ENCODE assay signal across 1 cellular context in the genomic region with DNA sequence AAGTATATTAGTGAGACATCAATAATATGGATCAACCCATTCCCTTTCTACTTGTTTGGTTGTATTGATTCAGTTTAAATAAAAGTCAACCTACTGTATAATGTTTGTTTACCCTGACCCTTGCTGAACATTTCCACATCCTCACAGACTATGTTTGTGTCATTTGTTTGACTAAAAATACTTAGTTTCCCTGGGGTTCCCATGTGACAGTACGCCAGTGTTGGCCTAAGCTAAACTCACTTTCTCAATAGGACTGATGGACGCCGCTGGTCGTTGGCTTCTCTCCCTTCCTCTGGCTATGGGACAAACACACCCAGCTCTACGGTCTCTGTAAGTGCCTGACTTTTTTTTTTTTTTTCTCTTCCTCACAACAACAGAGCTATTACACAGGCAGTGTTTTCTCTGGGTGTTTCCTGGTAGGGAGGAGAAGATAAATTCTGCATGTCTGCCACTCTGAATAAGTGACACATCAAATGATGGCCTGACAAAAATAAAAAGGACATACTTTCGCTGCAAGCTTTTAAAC.
A peak's percentile ranks its signal among the peaks of the same experiment; 100 is the strongest.
TF ChIP-seq lines count a peak whose summit lies in the region.

No MANE protein-coding gene starts in this region.

TF ChIP-seq in HepG2, 621 proteins besides CTCF, POLR2A, EP300 and RAD21 (continued from another document and continues in another):
- TF ChIP-seq, protein P1, sequence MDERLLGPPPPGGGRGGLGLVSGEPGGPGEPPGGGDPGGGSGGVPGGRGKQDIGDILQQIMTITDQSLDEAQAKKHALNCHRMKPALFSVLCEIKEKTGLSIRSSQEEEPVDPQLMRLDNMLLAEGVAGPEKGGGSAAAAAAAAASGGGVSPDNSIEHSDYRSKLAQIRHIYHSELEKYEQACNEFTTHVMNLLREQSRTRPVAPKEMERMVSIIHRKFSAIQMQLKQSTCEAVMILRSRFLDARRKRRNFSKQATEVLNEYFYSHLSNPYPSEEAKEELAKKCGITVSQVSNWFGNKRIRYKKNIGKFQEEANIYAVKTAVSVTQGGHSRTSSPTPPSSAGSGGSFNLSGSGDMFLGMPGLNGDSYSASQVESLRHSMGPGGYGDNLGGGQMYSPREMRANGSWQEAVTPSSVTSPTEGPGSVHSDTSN (CRISPR knock-in tag; IDR thresholded peaks at IDR 0.05) = no peak
- TF ChIP-seq FOXK2 (IDR thresholded peaks at IDR 0.05) (0 out of 2 replicates have a peak, but pooled peaks have one; percentile 5), HMGXB4 (CRISPR knock-in tag; IDR thresholded peaks at IDR 0.05; ENCODE audit: borderline replicate concordance in 1 of 2, low read depth in 1 of 2) (no peak), DPF2 (CRISPR knock-in tag; IDR thresholded peaks at IDR 0.05; ENCODE audit: borderline replicate concordance, low read depth) (no peak), ZNF879 (CRISPR knock-in tag; IDR thresholded peaks at IDR 0.05) (no peak), MTF1 (CRISPR knock-in tag; IDR thresholded peaks at IDR 0.05) (no peak), MYC (CRISPR knock-in tag; IDR thresholded peaks at IDR 0.05; ENCODE audit: borderline replicate concordance) (no peak), ZNF3 (CRISPR knock-in tag; IDR thresholded peaks at IDR 0.05) (0 out of 2 replicates have a peak, but pooled peaks have one; percentile 45), JUND (CRISPR knock-in tag; IDR thresholded peaks at IDR 0.05) (no peak), ATF1 (CRISPR knock-in tag; IDR thresholded peaks at IDR 0.05) (0 out of 2 replicates have a peak, but pooled peaks have one; percentile 31), DZIP1 (CRISPR knock-in tag; IDR thresholded peaks at IDR 0.05) (no peak), HOMEZ (CRISPR knock-in tag; IDR thresholded peaks at IDR 0.05; ENCODE audit: low read depth) (peak; percentile 64; the same call in 1 of the 2 replicates), TGIF2 (CRISPR knock-in tag; IDR thresholded peaks at IDR 0.05) (no peak), ZNF883 (CRISPR knock-in tag; IDR thresholded peaks at IDR 0.05; ENCODE audit: not compliant biosample characterization) (no peak), ZNF431 (CRISPR knock-in tag; IDR thresholded peaks at IDR 0.05; ENCODE audit: borderline replicate concordance, low read depth) (no peak), PAXIP1 (CRISPR knock-in tag; conservative IDR thresholded peaks at IDR 0.05) (peak; percentile 84), ZFP1 (CRISPR knock-in tag; IDR thresholded peaks at IDR 0.05) (no peak), NFAT5 (CRISPR knock-in tag; IDR thresholded peaks at IDR 0.05) (no peak), NBN (conservative IDR thresholded peaks at IDR 0.05) (no peak), ATF7-NPFF (CRISPR knock-in tag; IDR thresholded peaks at IDR 0.05; ENCODE audit: low read depth) (no peak), THAP7 (CRISPR knock-in tag; IDR thresholded peaks at IDR 0.05) (no peak), MTF2 (CRISPR knock-in tag; IDR thresholded peaks at IDR 0.05; ENCODE audit: borderline replicate concordance) (no peak), ZNF781 (CRISPR knock-in tag; IDR thresholded peaks at IDR 0.05; ENCODE audit: borderline replicate concordance, not compliant biosample characterization) (no peak), SMAD1 (CRISPR knock-in tag; IDR thresholded peaks at IDR 0.05; ENCODE audit: borderline replicate concordance, low read depth) (no peak), ZNF784 (CRISPR knock-in tag; IDR thresholded peaks at IDR 0.05; ENCODE audit: borderline replicate concordance) (no peak), ZNF569 (CRISPR knock-in tag; IDR thresholded peaks at IDR 0.05; ENCODE audit: borderline replicate concordance) (no peak)
- TF ChIP-seq, protein P2, sequence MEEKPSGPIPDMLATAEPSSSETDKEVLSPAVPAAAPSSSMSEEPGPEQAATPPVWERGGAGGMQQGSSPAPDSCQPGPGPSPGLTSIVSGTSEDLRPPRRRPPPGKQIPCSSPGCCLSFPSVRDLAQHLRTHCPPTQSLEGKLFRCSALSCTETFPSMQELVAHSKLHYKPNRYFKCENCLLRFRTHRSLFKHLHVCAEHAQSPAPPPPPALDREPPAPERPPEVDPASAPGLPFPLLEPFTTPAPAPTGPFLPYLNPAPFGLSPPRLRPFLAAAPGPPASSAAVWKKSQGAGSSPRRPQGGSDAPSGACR (CRISPR knock-in tag; IDR thresholded peaks at IDR 0.05) = no peak
- TF ChIP-seq, protein P3, sequence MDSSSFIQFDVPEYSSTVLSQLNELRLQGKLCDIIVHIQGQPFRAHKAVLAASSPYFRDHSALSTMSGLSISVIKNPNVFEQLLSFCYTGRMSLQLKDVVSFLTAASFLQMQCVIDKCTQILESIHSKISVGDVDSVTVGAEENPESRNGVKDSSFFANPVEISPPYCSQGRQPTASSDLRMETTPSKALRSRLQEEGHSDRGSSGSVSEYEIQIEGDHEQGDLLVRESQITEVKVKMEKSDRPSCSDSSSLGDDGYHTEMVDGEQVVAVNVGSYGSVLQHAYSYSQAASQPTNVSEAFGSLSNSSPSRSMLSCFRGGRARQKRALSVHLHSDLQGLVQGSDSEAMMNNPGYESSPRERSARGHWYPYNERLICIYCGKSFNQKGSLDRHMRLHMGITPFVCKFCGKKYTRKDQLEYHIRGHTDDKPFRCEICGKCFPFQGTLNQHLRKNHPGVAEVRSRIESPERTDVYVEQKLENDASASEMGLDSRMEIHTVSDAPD (CRISPR knock-in tag; IDR thresholded peaks at IDR 0.05) = no peak
- TF ChIP-seq, protein P4, sequence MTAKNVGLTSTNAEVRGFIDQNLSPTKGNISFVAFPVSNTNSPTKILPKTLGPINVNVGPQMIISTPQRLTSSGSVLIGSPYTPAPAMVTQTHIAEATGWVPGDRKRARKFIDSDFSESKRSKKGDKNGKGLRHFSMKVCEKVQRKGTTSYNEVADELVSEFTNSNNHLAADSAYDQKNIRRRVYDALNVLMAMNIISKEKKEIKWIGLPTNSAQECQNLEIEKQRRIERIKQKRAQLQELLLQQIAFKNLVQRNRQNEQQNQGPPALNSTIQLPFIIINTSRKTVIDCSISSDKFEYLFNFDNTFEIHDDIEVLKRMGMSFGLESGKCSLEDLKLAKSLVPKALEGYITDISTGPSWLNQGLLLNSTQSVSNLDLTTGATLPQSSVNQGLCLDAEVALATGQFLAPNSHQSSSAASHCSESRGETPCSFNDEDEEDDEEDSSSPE (CRISPR knock-in tag; IDR thresholded peaks at IDR 0.05) = no peak
